2 cellular contexts compared by ENCODE assay signal in the genomic region with DNA sequence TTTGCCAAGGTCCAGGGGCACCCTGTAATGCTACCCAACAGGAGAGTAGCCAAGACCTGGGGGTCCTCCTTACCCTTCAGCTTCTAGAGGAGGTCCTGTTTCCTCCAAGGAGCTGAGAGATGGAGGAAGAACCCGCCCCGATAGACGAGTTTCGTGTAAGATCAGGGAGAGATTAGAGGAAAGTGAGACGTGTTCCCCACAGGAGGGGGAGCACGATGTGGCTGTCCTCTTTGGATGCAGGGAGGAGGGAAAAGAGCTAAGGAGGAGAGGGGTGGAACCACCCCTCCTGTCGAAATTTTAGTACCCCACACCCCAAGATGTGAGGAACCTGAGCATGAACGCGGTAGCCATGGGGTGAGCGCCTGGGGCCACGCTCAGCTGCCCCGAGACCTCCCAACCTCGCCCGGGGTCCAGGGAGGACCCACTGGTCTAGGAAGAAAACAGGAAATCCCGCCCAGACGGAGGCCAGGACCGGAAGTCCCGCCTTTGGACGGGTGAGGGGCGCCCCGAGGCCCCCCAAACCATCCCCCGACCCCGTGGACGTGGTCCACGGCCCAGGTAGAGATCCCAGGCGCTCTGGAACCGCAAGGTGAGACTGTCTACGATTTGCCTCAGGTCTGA.
TF ChIP-seq lines count a peak whose summit lies in the region.

No MANE protein-coding gene starts in this region.

TF ChIP-seq in GM12891, 5 proteins besides CTCF, POLR2A, EP300 and RAD21:
- TF ChIP-seq TAF1 (IDR thresholded peaks at IDR 0.05; ENCODE audit: low read depth, low read length), result no peak
- TF ChIP-seq SPI1 (IDR thresholded peaks at IDR 0.05; ENCODE audit: low read depth, low read length), result peak; percentile 55

TF ChIP-seq in endothelial cell of umbilical vein, 7 proteins besides CTCF, POLR2A, EP300 and RAD21:
- TF ChIP-seq FOS (IDR thresholded peaks at IDR 0.05; ENCODE audit: borderline replicate concordance, insufficient read depth, low read length), result no peak
- peak; percentile 64 for TF ChIP-seq POLR2AphosphoS5 (IDR thresholded peaks at IDR 0.05; ENCODE audit: insufficient read depth, low read depth, low read length)
- no peak for TF ChIP-seq MYC (IDR thresholded peaks at IDR 0.05; ENCODE audit: low read depth, low read length)
